8 cellular contexts compared by ENCODE assay signal in genomic region chr3:5205165-5205941, GRCh38. TPM values are rescaled to one million over a fixed set of nuclear protein-coding genes. Genes with fewer than 3 reads are reported as not detected.
A peak's percentile ranks its signal among the peaks of the same experiment; 100 is the strongest.
DNase-seq lines count a peak whose midpoint lies in the region; ATAC-seq and TF ChIP-seq lines count a peak whose summit lies in the region.

No MANE protein-coding gene starts in this region.

- peaks cover 19% of the 10 kb centered on the region for H3K4me1 ChIP-seq in GM23248 (ENCODE audit: insufficient read depth)

- H3K27ac ChIP-seq in GM23248 = peak overlapping the region; percentile 74

- TF ChIP-seq CTCF in WTC11 (IDR thresholded peaks at IDR 0.05) = no peak

- no peaks in the 10 kb centered on the region for H3K9me3 ChIP-seq in GM23248 (ENCODE audit: low read depth)

- H3K36me3 ChIP-seq in GM23248 (ENCODE audit: low read depth) = peaks cover 68% of the 10 kb centered on the region

- H3K9ac ChIP-seq in GM23248 = no peak overlapping the region

- peaks cover 31% of the 10 kb centered on the region for H3K79me2 ChIP-seq in GM23248 (ENCODE audit: insufficient read depth)

- in situ Hi-C loops in GM23248 (cut with MboI) = no loop called here

- no peaks in the 10 kb centered on the region for H4K20me1 ChIP-seq in GM23248 (ENCODE audit: insufficient read depth)

- H3K4me1 Mint-ChIP-seq in activated CD8-positive, alpha-beta memory T cell treated with anti-CD3 and anti-CD28 coated beads, Interleukin-2, amount 10 ng/mL, durations not matched to agents 7 days and 5 days = peaks cover 15% of the 10 kb centered on the region
- H3K4me1 Mint-ChIP-seq in WTC11 = no peaks in the 10 kb centered on the region

- WGBS in GM23248 (ENCODE audit: low coverage in 1 of 2, low lambda C conversion rate in 2 of 2, missing lambda C conversion rate in 2 of 2), 2 experiments = 59 to 63% methylated on average over 7 of the region's 7 CpGs

- TF ChIP-seq POLR2A in erythroblast (IDR thresholded peaks at IDR 0.05; ENCODE audit: low read length) = no peak

- H3K9me2 ChIP-seq in GM23248 (ENCODE audit: insufficient read depth) = no peaks in the 10 kb centered on the region

- POLR2A ChIA-PET in WTC11 (lab: Charles Lee) = no interaction called here

- H3F3A ChIP-seq in GM23248 (ENCODE audit: insufficient read depth) = peaks cover 19% of the 10 kb centered on the region; the same call in 1 of the 2 replicates

- no peak for DNase-seq in activated CD8-positive, alpha-beta memory T cell treated with anti-CD3 and anti-CD28 coated beads, Interleukin-2, amount 10 ng/mL, durations not matched to agents 7 days and 5 days
- no peak for DNase-seq in activated CD8-positive, alpha-beta memory T cell treated with anti-CD3 and anti-CD28 coated beads, Interleukin-2, amount 50 U/mL, for 4 hours
- DNase-seq in GM23248 = peak; percentile 73
- DNase-seq in MV-4-11 (lab: John Stamatoyannopoulos, UW) = peak; percentile 61
- peak; percentile 63 for DNase-seq in stimulated activated CD4-positive, alpha-beta T cell treated with anti-CD3 and anti-CD28 coated beads, Interleukin-4, amount 100 ng/mL, for 24 hours
- no peak for DNase-seq in erythroblast (lab: John Stamatoyannopoulos, UW)
- DNase-seq in T-helper 9 cell = no peak
- DNase-seq in WTC11 (ENCODE audit: low spot score) = no peak

- H3K9me3 Mint-ChIP-seq in activated CD8-positive, alpha-beta memory T cell treated with anti-CD3 and anti-CD28 coated beads, Interleukin-2, amount 10 ng/mL, durations not matched to agents 7 days and 5 days (ENCODE audit: low read depth) = no peaks in the 10 kb centered on the region
- H3K9me3 Mint-ChIP-seq in WTC11 = no peaks in the 10 kb centered on the region

- CTCF ChIA-PET in activated CD8-positive, alpha-beta memory T cell treated with anti-CD3 and anti-CD28 coated beads, Interleukin-2, amount 10 ng/mL, durations not matched to agents 7 days and 5 days (lab: Charles Lee) = interaction anchor here (0.7 kb wide), 1 partner anchor 13 kb away, joined by 3 read pairs; no protein-coding TSS in a partner anchor
- CTCF ChIA-PET in WTC11 (lab: Charles Lee) = no interaction called here

- no peak overlapping the region for H3K4me3 ChIP-seq in GM23248

- no peak overlapping the region for H2AFZ ChIP-seq in GM23248

- H3K27me3 Mint-ChIP-seq in activated CD8-positive, alpha-beta memory T cell treated with anti-CD3 and anti-CD28 coated beads, Interleukin-2, amount 10 ng/mL, durations not matched to agents 7 days and 5 days = no peaks in the 10 kb centered on the region
- no peaks in the 10 kb centered on the region for H3K27me3 Mint-ChIP-seq in WTC11 (ENCODE audit: low read depth)

- no peak overlapping the region for H3K4me3 Mint-ChIP-seq in activated CD8-positive, alpha-beta memory T cell treated with anti-CD3 and anti-CD28 coated beads, Interleukin-2, amount 10 ng/mL, durations not matched to agents 7 days and 5 days
- H3K4me3 Mint-ChIP-seq in WTC11 = no peak overlapping the region

- H3K36me3 Mint-ChIP-seq in activated CD8-positive, alpha-beta memory T cell treated with anti-CD3 and anti-CD28 coated beads, Interleukin-2, amount 10 ng/mL, durations not matched to agents 7 days and 5 days = peaks cover 77% of the 10 kb centered on the region
- H3K36me3 Mint-ChIP-seq in WTC11 = peaks cover 81% of the 10 kb centered on the region

- ATAC-seq in activated CD8-positive, alpha-beta memory T cell treated with anti-CD3 and anti-CD28 coated beads, Interleukin-2, amount 10 ng/mL, durations not matched to agents 7 days and 5 days = peak; percentile 39
- no peak for ATAC-seq in WTC11

- H3K4me2 ChIP-seq in GM23248 (ENCODE audit: unreplicated experiment) = peak overlapping the region; percentile 31

- no peak overlapping the region for H3K27ac Mint-ChIP-seq in activated CD8-positive, alpha-beta memory T cell treated with anti-CD3 and anti-CD28 coated beads, Interleukin-2, amount 10 ng/mL, durations not matched to agents 7 days and 5 days
- H3K27ac Mint-ChIP-seq in WTC11 = no peak overlapping the region

- H3K27me3 ChIP-seq in GM23248 (replicated peaks; ENCODE audit: insufficient read depth) = no peaks in the 10 kb centered on the region

TF ChIP-seq in WTC11, 78 proteins besides CTCF, POLR2A, EP300 and RAD21:
- no peak for TF ChIP-seq ZBTB21 (CRISPR knock-in tag; IDR thresholded peaks at IDR 0.05; ENCODE audit: borderline replicate concordance)
- TF ChIP-seq JAZF1 (CRISPR knock-in tag; IDR thresholded peaks at IDR 0.05) = no peak
- no peak for TF ChIP-seq PRRX2 (CRISPR knock-in tag; IDR thresholded peaks at IDR 0.05)
TF ChIP-seq in WTC11: peak in this region for 0.

RNA-seq across cellular contexts. Expression of gene EDEM1, which starts 17.8 kb away (rescaled TPM):
- total RNA-seq in activated CD8-positive, alpha-beta memory T cell treated with anti-CD3 and anti-CD28 coated beads, Interleukin-2, amount 10 ng/mL, durations not matched to agents 7 days and 5 days = 100 to 1,000 TPM in 1 of 2 experiments, 10 to 100 TPM in 1; 79.0 to 119 TPM
- 24.3 and 29.2 TPM in 2 replicates for total RNA-seq in GM23248 (2014; rRNA removed; shearing (Covaris generic))
- polyA plus RNA-seq in GM23248 (2016; fragmentation: Nextera tagmentation; extraction: Ambion mirVana) = 16.6 and 17.3 TPM in 2 replicates
- total RNA-seq in WTC11 (2021) = 18.0 to 22.4 TPM (median 18.0 TPM) in 3 replicates

Comparison
In these comparisons a context has a peak if more than half of its experiments do, and no peak if none do; other contexts are left out.
1. DNase-seq: peak in GM23248 (single experiment), MV-4-11 (single experiment) and stimulated activated CD4-positive, alpha-beta T cell treated with anti-CD3 and anti-CD28 coated beads, Interleukin-4, amount 100 ng/mL, for 24 hours (single experiment); none in activated CD8-positive, alpha-beta memory T cell treated with anti-CD3 and anti-CD28 coated beads, Interleukin-2, amount 10 ng/mL, durations not matched to agents 7 days and 5 days (single experiment), activated CD8-positive, alpha-beta memory T cell treated with anti-CD3 and anti-CD28 coated beads, Interleukin-2, amount 50 U/mL, for 4 hours (single experiment), erythroblast (0 of 2), T-helper 9 cell (single experiment) and WTC11 (single experiment).